ENCODE assay signal across 19 cellular contexts in genomic region chr5:1672396-1672795, GRCh38.
DNase-seq lines count a peak whose midpoint lies in the region; ATAC-seq and TF ChIP-seq lines count a peak whose summit lies in the region.
"Had no signal": no experiment of that assay in that cellular context is flagged by ENCODE, and none has a peak within 500 bp of the region (broad histone marks: within the 10 kb centered on the region; RNA-seq: fewer than 3 reads in every experiment).

No MANE protein-coding gene starts in this region.

- ATAC-seq in RWPE2 (ENCODE audit: low read depth), result peak; percentile 16; the same call in 1 of the 3 replicates

- H3K9ac ChIP-seq in endodermal cell (ENCODE audit: extremely low read depth, low read length, poor library complexity, severe bottlenecking), result no peak overlapping the region
- H3K9ac ChIP-seq: GM23248 had no signal

- H3K4me1 Mint-ChIP-seq in endodermal cell (peaks cover 5% of the 10 kb centered on the region), progenitor cell of endocrine pancreas (ENCODE audit: low read depth) (peaks cover 7% of the 10 kb centered on the region)

- WGBS in endodermal cell (ENCODE audit: insufficient coverage in 1 of 2, insufficient read length in 1 of 2), 2 experiments, result 67 to 81% methylated on average over 1 to 14 of the region's 14 CpGs

- H3K4me1 ChIP-seq in left ventricle myocardium inferior (peaks cover 4% of the 10 kb centered on the region), RWPE2 (ENCODE audit: insufficient read depth, poor library complexity, severe bottlenecking) (no peaks in the 10 kb centered on the region), endodermal cell (ENCODE audit: control insufficient read depth, insufficient read depth, low read length) (no peaks in the 10 kb centered on the region), tibial artery (peaks cover 0 to 5% (median 4%) of the 10 kb centered on the region in 4 donors)
- H3K4me1 ChIP-seq: Peyer's patch had no signal

- H3K9me3 Mint-ChIP-seq in endodermal cell (no peaks in the 10 kb centered on the region), progenitor cell of endocrine pancreas (ENCODE audit: low read depth) (no peaks in the 10 kb centered on the region)
- H3K9me3 Mint-ChIP-seq: HFFc6 had no signal

- H3K27me3 ChIP-seq in left ventricle myocardium inferior (ENCODE audit: low read depth) (peaks cover 85% of the 10 kb centered on the region), RWPE2 (ENCODE audit: insufficient read depth, poor library complexity, severe bottlenecking) (peaks cover 31% of the 10 kb centered on the region), endodermal cell (ENCODE audit: control insufficient read depth, insufficient read depth, low read length, poor library complexity, severe bottlenecking) (peaks cover 22% of the 10 kb centered on the region), tibial artery (peaks cover 0 to 48% of the 10 kb centered on the region in 2 donors)

- H3K36me3 ChIP-seq in left ventricle myocardium inferior (no peaks in the 10 kb centered on the region), RWPE2 (ENCODE audit: low read depth) (no peaks in the 10 kb centered on the region), endodermal cell (ENCODE audit: control insufficient read depth, insufficient read depth, low read length) (no peaks in the 10 kb centered on the region), tibial artery (no peaks in the 10 kb centered on the region)
- H3K36me3 ChIP-seq: Peyer's patch had no signal

- peaks cover 11% of the 10 kb centered on the region for H3K9me3 ChIP-seq in left ventricle myocardium inferior (replicated peaks)
- H3K9me3 ChIP-seq in RWPE2 (ENCODE audit: severe bottlenecking), result no peaks in the 10 kb centered on the region
- H3K9me3 ChIP-seq in endodermal cell (ENCODE audit: control insufficient read depth, low read length), result no peaks in the 10 kb centered on the region
- peaks cover 0 to 22% (median 0%) of the 10 kb centered on the region in 3 donors for H3K9me3 ChIP-seq in tibial artery
- H3K9me3 ChIP-seq: Peyer's patch had no signal

- H3K4me3 ChIP-seq in left ventricle myocardium inferior (no peak overlapping the region), RWPE2 (ENCODE audit: severe bottlenecking) (no peak overlapping the region), endodermal cell (ENCODE audit: low read length) (no peak overlapping the region), tibial artery (no peak overlapping the region)
- H3K4me3 ChIP-seq: GM23248, Peyer's patch had no signal

- TF ChIP-seq CTCF in left ventricle myocardium inferior (IDR thresholded peaks at IDR 0.05; ENCODE audit: borderline replicate concordance) (no peak), RWPE2 (IDR thresholded peaks at IDR 0.05; ENCODE audit: poor library complexity, severe bottlenecking) (no peak), endodermal cell (conservative IDR thresholded peaks at IDR 0.05) (peak; percentile 58), progenitor cell of endocrine pancreas (IDR thresholded peaks at IDR 0.05; ENCODE audit: unreplicated experiment) (peak; percentile 13), tibial artery (IDR thresholded peaks at IDR 0.05) (no peak)

- H3K27ac ChIP-seq in left ventricle myocardium inferior (replicated peaks) (no peak overlapping the region), RWPE2 (ENCODE audit: poor library complexity, severe bottlenecking) (no peak overlapping the region), endodermal cell (ENCODE audit: low read depth, low read length) (no peak overlapping the region), tibial artery (no peak overlapping the region)
- H3K27ac ChIP-seq: GM23248, Peyer's patch had no signal

- H3K27me3 Mint-ChIP-seq in endodermal cell (ENCODE audit: insufficient read depth), result peaks cover 29% of the 10 kb centered on the region
- peaks cover 60% of the 10 kb centered on the region for H3K27me3 Mint-ChIP-seq in progenitor cell of endocrine pancreas

- H3K27ac Mint-ChIP-seq in endodermal cell (no peak overlapping the region), progenitor cell of endocrine pancreas (no peak overlapping the region)
- H3K27ac Mint-ChIP-seq: HFFc6 had no signal

- intact Hi-C loops in cardiac septum (cut with DNase I) (no loop called here), left ventricle myocardium inferior (cut with micrococcal nuclease) (no loop called here), tibial artery (cut with DNase I; ENCODE audit: low total_unique reads) (no loop called here)

- H3K4me3 Mint-ChIP-seq in endodermal cell, result no peak overlapping the region
- no peak overlapping the region for H3K4me3 Mint-ChIP-seq in progenitor cell of endocrine pancreas (ENCODE audit: low read depth)
- H3K4me3 Mint-ChIP-seq: HFFc6 had no signal

- no peaks in the 10 kb centered on the region for H3K36me3 Mint-ChIP-seq in endodermal cell (ENCODE audit: low read depth)
- no peaks in the 10 kb centered on the region for H3K36me3 Mint-ChIP-seq in progenitor cell of endocrine pancreas (ENCODE audit: insufficient read depth)

- DNase-seq in cardiac septum (ENCODE audit: low spot score) (peak; percentile 67), left ventricle myocardium inferior (no peak), RWPE2 (ENCODE audit: low spot score) (no peak), endodermal cell (peak; percentile 78), progenitor cell of endocrine pancreas (ENCODE audit: low spot score, unreplicated experiment) (no peak), GM19240 (ENCODE audit: insufficient read length, low spot score) (no peak), tibial artery (no peak), COLO829 (ENCODE audit: low spot score) (no peak)
- DNase-seq: 8988T, C1 segment of cervical spinal cord, GM23248, HFFc6, KG1, NCI-H1092 treated with DMSO at 0.1 percent for 48 hours, NCI-H1694 treated with DMSO at 0.1 percent for 48 hours, NCI-H345, NCI-H748 treated with DMSO at 0.1 percent for 48 hours, SIG-M5 had no signal

Comparison
In these comparisons a context has a peak if more than half of its experiments do, and no peak if none do; other contexts are left out.
1. DNase-seq: peak in cardiac septum (single experiment) and endodermal cell (single experiment); none in left ventricle myocardium inferior (single experiment), RWPE2 (single experiment), progenitor cell of endocrine pancreas (single experiment), GM19240 (single experiment), tibial artery (0 of 2) and COLO829 (single experiment).
2. CTCF ChIP-seq: peak in endodermal cell (single experiment) and progenitor cell of endocrine pancreas (single experiment); none in left ventricle myocardium inferior (single experiment), RWPE2 (single experiment) and tibial artery (0 of 2).